2 cellular contexts compared by ENCODE assay signal in genomic region chr2:217038001-217038400, GRCh38.
TF ChIP-seq lines count a peak whose summit lies in the region.

No MANE protein-coding gene starts in this region.

TF ChIP-seq in IMR-90, 13 proteins besides CTCF, POLR2A, EP300 and RAD21:
- no peak for TF ChIP-seq MAZ (IDR thresholded peaks at IDR 0.05; ENCODE audit: borderline replicate concordance, low read depth, low read length)
- no peak for TF ChIP-seq MXI1 (IDR thresholded peaks at IDR 0.05; ENCODE audit: borderline replicate concordance, low read depth, low read length)
- TF ChIP-seq MAFK (IDR thresholded peaks at IDR 0.05; ENCODE audit: low read depth, low read length): no peak
- no peak for TF ChIP-seq CEBPB (IDR thresholded peaks at IDR 0.05; ENCODE audit: low read depth, low read length)
- TF ChIP-seq ELK1 (IDR thresholded peaks at IDR 0.05; ENCODE audit: borderline replicate concordance, low read depth, low read length): no peak
- TF ChIP-seq RCOR1 (IDR thresholded peaks at IDR 0.05; ENCODE audit: insufficient replicate concordance, low read length): no peak
- no peak for TF ChIP-seq FOS (IDR thresholded peaks at IDR 0.05; ENCODE audit: low read depth, low read length)
- TF ChIP-seq BHLHE40 (IDR thresholded peaks at IDR 0.05; ENCODE audit: low read depth, low read length): no peak
- TF ChIP-seq RFX5 (IDR thresholded peaks at IDR 0.05; ENCODE audit: low read depth, low read length): no peak
- no peak for TF ChIP-seq CHD1 (IDR thresholded peaks at IDR 0.05; ENCODE audit: low read depth, low read length)
- TF ChIP-seq USF2 (IDR thresholded peaks at IDR 0.05; ENCODE audit: low read depth, low read length): no peak
- no peak for TF ChIP-seq NFE2L2 (IDR thresholded peaks at IDR 0.05; ENCODE audit: low read depth, low read length)
- no peak for TF ChIP-seq SMC3 (IDR thresholded peaks at IDR 0.05; ENCODE audit: low read depth, low read length)

TF ChIP-seq in GM23338, 12 proteins besides CTCF, POLR2A, EP300 and RAD21:
- TF ChIP-seq CREB1 (CRISPR knock-in tag; IDR thresholded peaks at IDR 0.05; ENCODE audit: low read depth) (no peak), NANOG (IDR thresholded peaks at IDR 0.05; ENCODE audit: borderline replicate concordance) (no peak), REST (IDR thresholded peaks at IDR 0.05; ENCODE audit: unreplicated experiment) (no peak), ZNF331 (CRISPR knock-in tag; IDR thresholded peaks at IDR 0.05; ENCODE audit: low read depth) (no peak), JUNB (IDR thresholded peaks at IDR 0.05; ENCODE audit: unreplicated experiment) (no peak), ZNF114 (CRISPR knock-in tag; IDR thresholded peaks at IDR 0.05) (no peak), ETS1 (IDR thresholded peaks at IDR 0.05) (no peak)
